18 cellular contexts compared by ENCODE assay signal in the genomic region with DNA sequence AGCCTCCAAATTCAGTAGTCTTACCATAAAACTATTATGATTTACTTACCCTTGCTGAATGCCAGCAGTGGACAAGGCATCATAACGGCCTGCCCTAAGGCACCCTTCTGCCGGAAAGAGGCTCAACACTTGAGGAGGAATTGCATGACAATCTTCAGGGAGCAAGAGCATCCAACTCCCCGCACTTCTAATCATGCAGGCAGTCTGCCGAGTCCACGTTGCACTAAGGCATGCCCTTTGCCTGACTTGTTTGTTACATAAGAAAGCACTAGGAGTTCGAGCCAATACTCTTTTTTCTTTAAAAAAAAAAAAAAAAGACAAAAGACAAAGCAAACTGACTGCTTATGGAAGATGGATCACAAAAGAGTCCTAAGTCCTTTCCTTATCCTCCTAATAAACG. TPM values are rescaled to one million over a fixed set of nuclear protein-coding genes. Genes with fewer than 3 reads are reported as not detected.
DNase-seq lines count a peak whose midpoint lies in the region; ATAC-seq and TF ChIP-seq lines count a peak whose summit lies in the region.
"Had no signal": no experiment of that assay in that cellular context is flagged by ENCODE, and none has a peak within 500 bp of the region (broad histone marks: within the 10 kb centered on the region; RNA-seq: fewer than 3 reads in every experiment).

No MANE protein-coding gene starts in this region.

- H4K20me1 ChIP-seq in IMR-90 (ENCODE audit: insufficient read depth, low read length) (no peaks in the 10 kb centered on the region), MM.1S (ENCODE audit: insufficient read depth, low read length) (no peaks in the 10 kb centered on the region)

- no CpG with 5 or more reads among the region's 7 CpGs for WGBS in IMR-90 (ENCODE audit: extremely low coverage in 2 of 2, insufficient read length in 1 of 2), 2 experiments
- WGBS in gastroesophageal sphincter (ENCODE audit: low coverage in 1 of 2), 2 donors, result 33 to 49% methylated on average over 6 to 7 of the region's 7 CpGs

- H3K4me1 ChIP-seq in IMR-90 (ENCODE audit: control insufficient read depth, insufficient read depth, low read length) (0 out of 2 replicates have a peak, but pooled peaks cover 2% of the 10 kb centered on the region), gastroesophageal sphincter (peaks cover 12 to 78% (median 16%) of the 10 kb centered on the region in 3 donors), uterus (no peaks in the 10 kb centered on the region), MM.1S (ENCODE audit: low read length) (no peaks in the 10 kb centered on the region)
- H3K4me1 ChIP-seq: Caco-2 had no signal

- no peak overlapping the region for H3K14ac ChIP-seq in IMR-90 (replicated peaks; ENCODE audit: low read depth, low read length)

- DNase-seq in IMR-90 (no peak), medulla oblongata (ENCODE audit: extremely low spot score) (peak; percentile 39), uterus (peak; percentile 60 to 71), GM20000 (ENCODE audit: low spot score) (no peak), MM.1S (no peak)
- DNase-seq: activated effector memory CD4-positive, alpha-beta T cell treated with anti-CD3 and anti-CD28 coated beads, Interleukin-2, amount 50 U/mL, for 16 hours; Caco-2; cerebellar nuclear complex; effector CD8-positive, alpha-beta T cell; esophagus squamous epithelium; NCI-H1417; NCI-H2171 treated with DMSO at 0.1 percent for 48 hours; NCI-H748 treated with DMSO at 0.1 percent for 48 hours; OCI-M1; stimulated activated CD4-positive, alpha-beta T cell treated with anti-CD3 and anti-CD28 coated beads, Interleukin-15, amount 100 ng/mL, for 24 hours; WERI-Rb-1 had no signal

- POLR2A ChIA-PET in IMR-90 (lab: Charles Lee; ENCODE audit: unreplicated experiment), result no interaction called here

- H2BK20ac ChIP-seq in IMR-90 (ENCODE audit: low read depth, low read length), result no peak overlapping the region

- H3K18ac ChIP-seq in IMR-90 (ENCODE audit: low read depth, low read length), result no peak overlapping the region

- in situ Hi-C loops in IMR-90 (cut with MboI; ENCODE audit: low sequenced_read_pairs), result no loop called here

- H3K27me3 ChIP-seq in IMR-90 (ENCODE audit: control insufficient read depth, insufficient read depth, low read length), result no peaks in the 10 kb centered on the region; the same call in none of the 2 replicates
- H3K27me3 ChIP-seq in gastroesophageal sphincter, result no peaks in the 10 kb centered on the region
- no peaks in the 10 kb centered on the region for H3K27me3 ChIP-seq in uterus
- H3K27me3 ChIP-seq in MM.1S (replicated peaks; ENCODE audit: insufficient read depth, low read length), result no peaks in the 10 kb centered on the region
- H3K27me3 ChIP-seq: esophagus squamous epithelium had no signal

- no peak overlapping the region for H4K91ac ChIP-seq in IMR-90 (ENCODE audit: insufficient read depth, low read depth, low read length)

- no peak overlapping the region for H4K8ac ChIP-seq in IMR-90 (ENCODE audit: low read depth in 2 of 2, low read length in 2 of 2)

- H3K79me2 ChIP-seq in MM.1S (ENCODE audit: low read length), result no peaks in the 10 kb centered on the region

- dilution Hi-C loops in IMR-90 (cut with HindIII; ENCODE audit: low sequenced_read_pairs, unreplicated experiment), result no loop called here

- H3K4me2 ChIP-seq in IMR-90 (ENCODE audit: low read depth, low read length) (no peak overlapping the region), MM.1S (ENCODE audit: low read depth, low read length) (no peak overlapping the region)

- no peaks in the 10 kb centered on the region for H3K9me1 ChIP-seq in IMR-90 (ENCODE audit: insufficient read depth, low read length)

- TF ChIP-seq POLR2A in IMR-90 (IDR thresholded peaks at IDR 0.05; ENCODE audit: low read depth, low read length) (no peak), gastroesophageal sphincter (IDR thresholded peaks at IDR 0.05) (no peak), uterus (IDR thresholded peaks at IDR 0.05) (no peak)

- H3K56ac ChIP-seq in IMR-90 (ENCODE audit: extremely low read depth, insufficient read depth, low read length), result no peak overlapping the region

- ATAC-seq in IMR-90 (ENCODE audit: low read depth) (no peak), gastroesophageal sphincter (peak; percentile 59), esophagus mucosa (no peak)

- H2BK5ac ChIP-seq in IMR-90 (ENCODE audit: low read depth, low read length, poor library complexity, severe bottlenecking), result no peak overlapping the region

- no peak overlapping the region for H4K5ac ChIP-seq in IMR-90 (ENCODE audit: low read depth, low read length)

- H3K9me3 ChIP-seq in IMR-90 (ENCODE audit: control insufficient read depth, insufficient read depth, low read length) (no peaks in the 10 kb centered on the region), gastroesophageal sphincter (no peaks in the 10 kb centered on the region), uterus (no peaks in the 10 kb centered on the region), MM.1S (replicated peaks; ENCODE audit: insufficient read depth, low read length) (no peaks in the 10 kb centered on the region)
- H3K9me3 ChIP-seq: Caco-2, esophagus squamous epithelium had no signal

- H2BK120ac ChIP-seq in IMR-90 (ENCODE audit: low read depth, low read length), result no peak overlapping the region

- no peak overlapping the region for H3K4me3 ChIP-seq in IMR-90 (ENCODE audit: insufficient read depth, low read depth, low read length)
- no peak overlapping the region for H3K4me3 ChIP-seq in gastroesophageal sphincter
- no peak overlapping the region for H3K4me3 ChIP-seq in uterus
- H3K4me3 ChIP-seq in MM.1S (ENCODE audit: low read length), result no peak overlapping the region
- H3K4me3 ChIP-seq: esophagus squamous epithelium had no signal

- H2AK9ac ChIP-seq in IMR-90 (replicated peaks; ENCODE audit: low read depth, low read length, poor library complexity), result no peak overlapping the region

- peak overlapping the region; percentile 40; the same call in 1 of the 2 replicates for H3K23ac ChIP-seq in IMR-90 (ENCODE audit: low read depth, low read length)

- no TSS peak for BruUV-seq in IMR-90 (replicated peaks; lab: Mats Ljungman, UMichigan)

- no peaks in the 10 kb centered on the region for H3K9me2 ChIP-seq in MM.1S (replicated peaks; ENCODE audit: insufficient read depth, low read length)

- no peak for TF ChIP-seq CTCF in IMR-90 (conservative IDR thresholded peaks at IDR 0.05; ENCODE audit: low read depth, low read length)
- TF ChIP-seq CTCF in gastroesophageal sphincter (IDR thresholded peaks at IDR 0.05), result no peak
- TF ChIP-seq CTCF in uterus (IDR thresholded peaks at IDR 0.05), result no peak
- TF ChIP-seq CTCF in GM20000 (IDR thresholded peaks at IDR 0.05; ENCODE audit: extremely low read depth, missing control alignments), result no peak
- no peak for TF ChIP-seq CTCF in MM.1S (IDR thresholded peaks at IDR 0.05; ENCODE audit: low read length)

- H2BK15ac ChIP-seq in IMR-90 (ENCODE audit: low read depth, low read length), result no peak overlapping the region

- H3K79me1 ChIP-seq in IMR-90 (ENCODE audit: low read depth in 1 of 2, low read length in 2 of 2), result no peaks in the 10 kb centered on the region

- H2AK5ac ChIP-seq in IMR-90 (ENCODE audit: low read depth, low read length), result no peak overlapping the region

- H3F3A ChIP-seq in MM.1S (ENCODE audit: insufficient read depth, low read length), result no peaks in the 10 kb centered on the region

- CTCF ChIA-PET in IMR-90 (lab: Yijun Ruan, JAX), result no interaction called here

- H3K9ac ChIP-seq in IMR-90 (ENCODE audit: low read depth, low read length), result no peak overlapping the region
- no peak overlapping the region for H3K9ac ChIP-seq in MM.1S (ENCODE audit: low read length)

- H2AFZ ChIP-seq in IMR-90 (replicated peaks; ENCODE audit: low read length, poor library complexity) (no peak overlapping the region), MM.1S (ENCODE audit: low read length) (no peak overlapping the region)

- H3K27ac ChIP-seq in IMR-90 (ENCODE audit: insufficient read depth, low read length), result no peak overlapping the region
- H3K27ac ChIP-seq in gastroesophageal sphincter, result peak overlapping the region in 3 of 4 donors; percentile 47 to 82 (median 48)
- H3K27ac ChIP-seq in uterus, result peak overlapping the region in 1 of 2 donors; percentile 26
- no peak overlapping the region for H3K27ac ChIP-seq in MM.1S (ENCODE audit: low read length)
- H3K27ac ChIP-seq: WERI-Rb-1 had no signal

- TF ChIP-seq RAD21 in IMR-90 (IDR thresholded peaks at IDR 0.05; ENCODE audit: low read length), result no peak

- no peak for TF ChIP-seq EP300 in gastroesophageal sphincter (IDR thresholded peaks at IDR 0.05)

- no peak overlapping the region for H3K4ac ChIP-seq in IMR-90 (ENCODE audit: low read depth, low read length)

- intact Hi-C loops in IMR-90 (cut with micrococcal nuclease) (no loop called here), uterus (cut with DNase I; ENCODE audit: low total_unique reads) (no loop called here)

- H3K36me3 ChIP-seq in IMR-90 (ENCODE audit: control insufficient read depth, insufficient read depth, low read length) (no peaks in the 10 kb centered on the region), gastroesophageal sphincter (no peaks in the 10 kb centered on the region), uterus (no peaks in the 10 kb centered on the region), MM.1S (replicated peaks; ENCODE audit: insufficient read depth, low read length) (no peaks in the 10 kb centered on the region)
- H3K36me3 ChIP-seq: esophagus squamous epithelium, WERI-Rb-1 had no signal

TF ChIP-seq in IMR-90, 13 proteins besides CTCF, POLR2A, EP300 and RAD21:
- no peak for TF ChIP-seq MXI1 (IDR thresholded peaks at IDR 0.05; ENCODE audit: borderline replicate concordance, low read depth, low read length)
- no peak for TF ChIP-seq USF2 (IDR thresholded peaks at IDR 0.05; ENCODE audit: low read depth, low read length)
- TF ChIP-seq MAZ (IDR thresholded peaks at IDR 0.05; ENCODE audit: borderline replicate concordance, low read depth, low read length), result no peak
- TF ChIP-seq CEBPB (IDR thresholded peaks at IDR 0.05; ENCODE audit: low read depth, low read length), result no peak
- no peak for TF ChIP-seq RCOR1 (IDR thresholded peaks at IDR 0.05; ENCODE audit: insufficient replicate concordance, low read length)
TF ChIP-seq in IMR-90: peak in this region for 0.

RNA-seq across cellular contexts. Expression of gene SPTBN1, which starts 17.9 kb away (rescaled TPM):
- total RNA-seq in IMR-90 (2012; rRNA removed), result 230 and 241 TPM in 2 replicates
- 46.0 and 49.1 TPM in 2 replicates for polyA plus RNA-seq in IMR-90 (2012; rRNA removed)
- polyA plus RNA-seq in IMR-90 (2012; cell fraction: cytosol; rRNA removed), result 12.4 and 14.0 TPM in 2 replicates
- 94.7 and 199 TPM in 2 replicates for polyA plus RNA-seq in IMR-90 (2012; cell fraction: nucleus; rRNA removed; ENCODE audit: low replicate concordance)
- total RNA-seq in gastroesophageal sphincter, result 100 to 1,000 TPM; 353 to 606 (median 498) TPM
- 100 to 1,000 TPM; 189 to 423 (median 341) TPM for total RNA-seq in uterus
- total RNA-seq in esophagus mucosa, result 77.2 TPM

Comparison
In these comparisons a context has a peak if more than half of its experiments do, and no peak if none do; other contexts are left out.
1. DNase-seq: peak in medulla oblongata (single experiment) and uterus (2 of 2); none in IMR-90 (single experiment), GM20000 (single experiment) and MM.1S (single experiment).
2. H3K27ac ChIP-seq: peak in gastroesophageal sphincter (3 of 4); none in IMR-90 (single experiment) and MM.1S (single experiment).